28 cellular contexts compared by ENCODE assay signal in the genomic region with DNA sequence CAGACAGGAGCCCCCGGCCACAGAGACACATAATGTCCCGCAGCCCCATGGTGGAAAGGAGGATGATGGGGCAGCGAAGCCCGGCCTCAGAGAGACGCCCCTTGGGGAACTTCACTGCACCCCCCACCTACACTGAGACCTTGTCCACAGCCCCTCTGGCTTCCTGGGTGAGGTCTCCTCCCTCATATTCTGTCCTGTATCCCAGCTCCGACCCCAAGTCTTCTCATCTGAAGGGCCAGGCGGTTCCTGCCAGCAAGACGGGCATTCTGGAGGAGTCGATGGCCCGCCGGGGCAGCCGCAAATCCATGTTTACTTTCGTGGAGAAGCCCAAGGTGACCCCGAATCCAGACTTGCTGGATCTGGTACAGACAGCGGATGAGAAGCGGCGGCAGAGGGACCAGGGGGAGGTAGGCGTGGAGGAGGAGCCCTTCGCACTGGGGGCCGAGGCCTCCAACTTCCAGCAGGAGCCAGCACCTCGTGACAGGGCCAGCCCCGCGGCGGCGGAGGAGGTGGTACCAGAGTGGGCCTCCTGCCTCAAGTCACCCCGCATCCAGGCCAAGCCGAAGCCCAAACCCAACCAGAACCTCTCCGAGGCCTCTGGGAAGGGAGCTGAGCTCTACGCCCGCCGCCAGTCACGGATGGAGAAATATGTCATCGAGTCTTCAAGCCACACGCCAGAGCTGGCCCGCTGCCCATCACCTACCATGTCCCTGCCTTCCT. TPM values are rescaled to one million over a fixed set of nuclear protein-coding genes. Genes with fewer than 3 reads are reported as not detected.
A peak's percentile ranks its signal among the peaks of the same experiment; 100 is the strongest.
DNase-seq lines count a peak whose midpoint lies in the region; ATAC-seq and TF ChIP-seq lines count a peak whose summit lies in the region.
"Had no signal": no experiment of that assay in that cellular context is flagged by ENCODE, and none has a peak within 500 bp of the region (broad histone marks: within the 10 kb centered on the region; RNA-seq: fewer than 3 reads in every experiment).

No MANE protein-coding gene starts in this region.

- peaks cover 0 to 42% (median 22%) of the 10 kb centered on the region in 11 experiments; a peak in 10 of 22 replicates for H3K36me3 ChIP-seq in BLaER1 treated with 17β-estradiol and CSF1 and Interleukin-3, amounts not matched to agents 10 nM and 100 nM
- H3K36me3 ChIP-seq in mammary epithelial cell (ENCODE audit: insufficient read depth, low read length) (no peaks in the 10 kb centered on the region), gastrocnemius medialis (peaks cover 0 to 24% of the 10 kb centered on the region in 2 donors)
- H3K36me3 ChIP-seq: transverse colon had no signal

- no peak for TF ChIP-seq POLR2A in gastrocnemius medialis (IDR thresholded peaks at IDR 0.05)

- peak overlapping the region in 2 of 11 experiments; percentile 54 to 58; a peak in 2 of 22 replicates for H3K9ac ChIP-seq in BLaER1 treated with 17β-estradiol and CSF1 and Interleukin-3, amounts not matched to agents 10 nM and 100 nM
- no peak overlapping the region for H3K9ac ChIP-seq in mammary epithelial cell (ENCODE audit: insufficient read depth, low read length)

- CTCF ChIA-PET in mammary epithelial cell (lab: Charles Lee; ENCODE audit: low non-redundant PET) = no interaction called here

- no peak overlapping the region for H3K4me3 ChIP-seq in BLaER1 treated with 17β-estradiol and CSF1 and Interleukin-3, amounts not matched to agents 10 nM and 100 nM
- H3K4me3 ChIP-seq in mammary epithelial cell (replicated peaks in 1 of 3; ENCODE audit: insufficient read depth in 1 of 3, low read depth in 2 of 3, low read length in 3 of 3) = no peak overlapping the region
- no peak overlapping the region for H3K4me3 ChIP-seq in gastrocnemius medialis
- H3K4me3 ChIP-seq: lower lobe of right lung, mucosa of descending colon, SJSA1, stomach, transverse colon had no signal

- DNase-seq in mammary epithelial cell (no peak), left ventricle myocardium superior (peak; percentile 90), gastrocnemius medialis (peak in 1 of 2 donors; percentile 74), NCI-H446 (lab: John Stamatoyannopoulos, UW) (no peak), Kasumi-1 (lab: John Stamatoyannopoulos, UW) (no peak)
- DNase-seq in stimulated activated CD4-positive, alpha-beta T cell treated with anti-CD3 and anti-CD28 coated beads, Interleukin-2, amount 100 ng/mL, for 24 hours = no peak
- DNase-seq: activated CD4-positive, alpha-beta T cell treated with anti-CD3 and anti-CD28 coated beads, Interleukin-2, amount 10 ng/mL, durations not matched to agents 7 days and 5 days; activated effector memory CD4-positive, alpha-beta T cell treated with Interleukin-2 at 50 U/mL for 16 hours; activated T-cell treated with anti-CD3 and anti-CD28 coated beads, Interleukin-2, amount 50 U/mL, for 1 hour; caudate nucleus; cortex of kidney; DMS53; H7; head of caudate nucleus; Karpas-422; lower lobe of right lung; mucosa of descending colon; NCI-H1436 treated with DMSO at 0.1 percent for 48 hours; NCI-H345; NCI-H774; stimulated activated CD4-positive, alpha-beta T cell treated with anti-CD3 and anti-CD28 coated beads, Interleukin-2, amount 100 ng/mL, for 48 hours; stomach; transverse colon had no signal

- in situ Hi-C loops in mammary epithelial cell (cut with MboI; ENCODE audit: low sequenced_read_pairs in 2 of 2) (no loop called here), gastrocnemius medialis (cut with MboI; ENCODE audit: low sequenced_read_pairs in 4 of 4) (no loop called here)

- TF ChIP-seq CTCF in mammary epithelial cell (conservative IDR thresholded peaks at IDR 0.05 in 1 of 2, IDR thresholded peaks at IDR 0.05 in 1 of 2; ENCODE audit: extremely low read depth in 1 of 2, insufficient read depth in 1 of 2, low read depth in 1 of 2, low read length in 2 of 2) (no peak), gastrocnemius medialis (IDR thresholded peaks at IDR 0.05 in 4 of 5, conservative IDR thresholded peaks at IDR 0.05 in 1 of 5) (no peak)

- no peaks in the 10 kb centered on the region for H3K27me3 ChIP-seq in BLaER1 treated with 17β-estradiol and CSF1 and Interleukin-3, amounts not matched to agents 10 nM and 100 nM
- no peaks in the 10 kb centered on the region for H3K27me3 ChIP-seq in mammary epithelial cell (ENCODE audit: insufficient read depth, low read length)
- H3K27me3 ChIP-seq in gastrocnemius medialis = no peaks in the 10 kb centered on the region
- H3K27me3 ChIP-seq: SJSA1, stomach, transverse colon had no signal

- H2AFZ ChIP-seq in mammary epithelial cell (ENCODE audit: low read depth, low read length) = no peak overlapping the region

- no peaks in the 10 kb centered on the region for H3K9me3 ChIP-seq in BLaER1 treated with 17β-estradiol and CSF1 and Interleukin-3, amounts not matched to agents 10 nM and 100 nM (replicated peaks in 1 of 11)
- no peaks in the 10 kb centered on the region for H3K9me3 ChIP-seq in mammary epithelial cell (replicated peaks; ENCODE audit: insufficient read depth, low read length)
- H3K9me3 ChIP-seq in gastrocnemius medialis = no peaks in the 10 kb centered on the region
- H3K9me3 ChIP-seq: lower lobe of right lung, mucosa of descending colon, SJSA1, stomach, transverse colon had no signal

- ATAC-seq in left ventricle myocardium superior (peak; percentile 46), gastrocnemius medialis (no peak), HG03378 (IDR thresholded peaks at IDR 0.05; ENCODE audit: unreplicated experiment) (no peak)
- ATAC-seq: lower lobe of right lung, mucosa of descending colon had no signal

- peaks cover 0 to 16% (median 0%) of the 10 kb centered on the region in 11 experiments; a peak in 2 of 22 replicates for H4K20me1 ChIP-seq in BLaER1 treated with 17β-estradiol and CSF1 and Interleukin-3, amounts not matched to agents 10 nM and 100 nM
- no peaks in the 10 kb centered on the region for H4K20me1 ChIP-seq in mammary epithelial cell (ENCODE audit: insufficient read depth, low read length)

- no peaks in the 10 kb centered on the region for H3K79me2 ChIP-seq in mammary epithelial cell (ENCODE audit: insufficient read depth, low read length)

- H3K4me2 ChIP-seq in BLaER1 treated with 17β-estradiol and CSF1 and Interleukin-3, amounts not matched to agents 10 nM and 100 nM = peak overlapping the region in 7 of 11 experiments; percentile 49 to 82 (median 66); a peak in 9 of 22 replicates
- no peak overlapping the region for H3K4me2 ChIP-seq in mammary epithelial cell (ENCODE audit: insufficient read depth, low read depth, low read length)

- WGBS in mammary epithelial cell (ENCODE audit: low coverage, missing lambda C conversion rate) = 97% methylated on average over 25 of the region's 35 CpGs

- peaks cover 0 to 61% (median 43%) of the 10 kb centered on the region in 10 experiments; a peak in 17 of 20 replicates for H3K4me1 ChIP-seq in BLaER1 treated with 17β-estradiol and CSF1 and Interleukin-3, amounts not matched to agents 10 nM and 100 nM
- peaks cover 14% of the 10 kb centered on the region for H3K4me1 ChIP-seq in mammary epithelial cell (ENCODE audit: insufficient read depth, low read length)
- H3K4me1 ChIP-seq in gastrocnemius medialis = peaks cover 81 to 87% of the 10 kb centered on the region in 2 donors

- intact Hi-C loops in mammary epithelial cell (cut with micrococcal nuclease) (no loop called here), left ventricle myocardium superior (cut with micrococcal nuclease) (no loop called here), gastrocnemius medialis (cut with DNase I; ENCODE audit: low total_unique reads) (loop anchor here (5.0 kb wide), 1 partner anchor 42 kb away; no protein-coding TSS in a partner anchor)

- dilution Hi-C loops in mammary epithelial cell (cut with HindIII; ENCODE audit: low sequenced_read_pairs) = no loop called here

- TSS peak; percentile 31 for BruUV-seq in mammary epithelial cell (replicated peaks; lab: Mats Ljungman, UMichigan)

- peak overlapping the region in 3 of 11 experiments; percentile 12 to 60 (median 57); a peak in 3 of 22 replicates for H3K27ac ChIP-seq in BLaER1 treated with 17β-estradiol and CSF1 and Interleukin-3, amounts not matched to agents 10 nM and 100 nM
- H3K27ac ChIP-seq in mammary epithelial cell (ENCODE audit: insufficient read depth, low read depth, low read length) (no peak overlapping the region), gastrocnemius medialis (peak overlapping the region; percentile 96 to 100 (median 100))
- H3K27ac ChIP-seq: lower lobe of right lung, SJSA1, transverse colon had no signal

RNA-seq across cellular contexts. Expression of gene SYNPO, which starts 8.8 kb away (rescaled TPM):
- total RNA-seq in mammary epithelial cell (1 to 10 TPM; 1.3 to 5.3 TPM), left ventricle myocardium superior (675 TPM), gastrocnemius medialis (100 to 1,000 TPM; 419 to 569 (median 539) TPM)
- 2.6 TPM for polyA plus RNA-seq in mammary epithelial cell
- polyA minus RNA-seq in mammary epithelial cell = 23.9 TPM

RNA-seq across cellular contexts. Expression of gene MYOZ3, which starts 11.8 kb away (rescaled TPM):
- total RNA-seq in mammary epithelial cell = not detected
- polyA plus RNA-seq in mammary epithelial cell = not detected
- not detected for polyA minus RNA-seq in mammary epithelial cell
- 3.2 TPM for total RNA-seq in left ventricle myocardium superior
- total RNA-seq in gastrocnemius medialis = 10 to 100 TPM in 3 of 4 donors, 1 to 10 TPM in 1; 4.8 to 12.6 (median 11.3) TPM
- total RNA-seq: B cell; natural killer cell treated with Interleukin-12 subunit alpha and Interleukin-12 subunit beta and Interleukin-15 and Interleukin-18, amount 100 ng/mL, for 72 hours; transverse colon had no signal

RNA-seq across cellular contexts. Expression of gene RBM22, which starts 51.6 kb away (rescaled TPM):
- total RNA-seq in mammary epithelial cell (10 to 100 TPM; 28.5 to 34.7 TPM), left ventricle myocardium superior (28.9 TPM), gastrocnemius medialis (10 to 100 TPM; 22.5 to 31.0 (median 26.2) TPM)
- 39.8 TPM for polyA plus RNA-seq in mammary epithelial cell
- polyA minus RNA-seq in mammary epithelial cell = 65.6 TPM

Comparison
In these comparisons a context has a peak if more than half of its experiments do, and no peak if none do; other contexts are left out.
1. RNA of gene SYNPO, which starts 8.8 kb away (total RNA-seq): 675 TPM in left ventricle myocardium superior (single experiment) and 419 to 569 TPM in gastrocnemius medialis; 1.3 to 5.3 TPM in mammary epithelial cell; every median in the first group is over 10 times any median in the second.